Comparison of ENCODE assay signal across 9 cellular contexts in genomic region chr2:99066602-99067001, GRCh38.
DNase-seq lines count a peak whose midpoint lies in the region; ATAC-seq, FAIRE-seq and TF ChIP-seq lines count a peak whose summit lies in the region.
"Had no signal": no experiment of that assay in that cellular context is flagged by ENCODE, and none has a peak within 500 bp of the region (broad histone marks: within the 10 kb centered on the region; RNA-seq: fewer than 3 reads in every experiment).

No MANE protein-coding gene starts in this region.

- H3K4me1 Mint-ChIP-seq in T-cell (peaks cover 0 to 8% (median 2%) of the 10 kb centered on the region in 3 donors), osteocyte (ENCODE audit: unreplicated experiment) (no peaks in the 10 kb centered on the region)

- no peak for TF ChIP-seq POLR2A in GM12891 (IDR thresholded peaks at IDR 0.05; ENCODE audit: low read depth, low read length)
- no peak for TF ChIP-seq POLR2A in esophagus muscularis mucosa (IDR thresholded peaks at IDR 0.05; ENCODE audit: low read depth)

- 43% methylated on average over 3 of the region's 3 CpGs for WGBS in esophagus muscularis mucosa

- no peaks in the 10 kb centered on the region for H3K36me3 ChIP-seq in esophagus muscularis mucosa

- H3K4me1 ChIP-seq in esophagus muscularis mucosa: peaks cover 0 to 6% (median 0%) of the 10 kb centered on the region in 4 donors

- intact Hi-C loops in esophagus muscularis mucosa (cut with DNase I): loop anchor here (10.0 kb wide), 1 partner anchor 422 kb away; no protein-coding TSS in a partner anchor

- H3K27ac ChIP-seq in esophagus muscularis mucosa (replicated peaks in 1 of 4): no peak overlapping the region

- H3K27me3 Mint-ChIP-seq in T-cell (no peaks in the 10 kb centered on the region), osteocyte (ENCODE audit: unreplicated experiment) (peaks cover 20% of the 10 kb centered on the region)

- H3K4me3 Mint-ChIP-seq in T-cell: no peak overlapping the region
- no peak overlapping the region for H3K4me3 Mint-ChIP-seq in osteocyte (ENCODE audit: unreplicated experiment)

- no peak overlapping the region for H3K4me3 ChIP-seq in esophagus muscularis mucosa
- H3K4me3 ChIP-seq: skin epidermis had no signal

- POLR2A ChIA-PET in T-cell (lab: Charles Lee): no interaction called here

- no peaks in the 10 kb centered on the region for H3K9me3 ChIP-seq in esophagus muscularis mucosa

- FAIRE-seq in GM12891 (lab: Jason Lieb, UNC): peak; percentile 92

- peak; percentile 99 for ATAC-seq in HG02571 (IDR thresholded peaks at IDR 0.05; ENCODE audit: unreplicated experiment)
- ATAC-seq in T-cell (replicated peaks in 1 of 4): peak; percentile 78 to 99 (median 90)

- H3K36me3 Mint-ChIP-seq in T-cell (no peaks in the 10 kb centered on the region), osteocyte (ENCODE audit: unreplicated experiment) (no peaks in the 10 kb centered on the region)

- no peak for TF ChIP-seq EP300 in esophagus muscularis mucosa (IDR thresholded peaks at IDR 0.05)

- H3K27ac Mint-ChIP-seq in T-cell: no peak overlapping the region
- no peak overlapping the region for H3K27ac Mint-ChIP-seq in osteocyte (ENCODE audit: unreplicated experiment)

- H3K9me3 Mint-ChIP-seq in T-cell: no peaks in the 10 kb centered on the region
- no peaks in the 10 kb centered on the region for H3K9me3 Mint-ChIP-seq in osteocyte (ENCODE audit: unreplicated experiment)

- DNase-seq in Ammon's horn (ENCODE audit: low spot score) (peak; percentile 49), GM12891 (ENCODE audit: insufficient read length, low spot score) (peak; percentile 13), M059J (ENCODE audit: low read depth) (peak; percentile 37), T-cell (peak in 10 of 34 experiments; percentile 3 to 31 (median 13)), esophagus muscularis mucosa (ENCODE audit: extremely low spot score) (no peak), osteocyte (ENCODE audit: extremely low spot score, unreplicated experiment) (no peak)
- no peak for DNase-seq in effector CD8-positive, alpha-beta T cell (lab: John Stamatoyannopoulos, UW)

- CTCF ChIA-PET in T-cell (lab: Charles Lee): interaction anchor here in 1 of 2 donors (1.1 to 1.9 kb wide), 2 partner anchors 417 to 497 kb away, joined by 3 to 15 read pairs; no protein-coding TSS in a partner anchor

- no peaks in the 10 kb centered on the region for H3K27me3 ChIP-seq in esophagus muscularis mucosa

- TF ChIP-seq CTCF in esophagus muscularis mucosa (IDR thresholded peaks at IDR 0.05) (peak in 2 of 3 experiments; percentile 11 to 17), osteocyte (IDR thresholded peaks at IDR 0.05) (peak; percentile 58)

TF ChIP-seq in GM12891, 5 proteins besides CTCF, POLR2A, EP300 and RAD21:
- TF ChIP-seq TAF1 (IDR thresholded peaks at IDR 0.05; ENCODE audit: low read depth, low read length) (peak; percentile 20; the same call in 1 of the 2 replicates), PAX5 (IDR thresholded peaks at IDR 0.05; ENCODE audit: insufficient read depth, low read length, severe bottlenecking) (no peak), POU2F2 (IDR thresholded peaks at IDR 0.05; ENCODE audit: low read depth, low read length) (no peak), POLR2AphosphoS5 (IDR thresholded peaks at IDR 0.05; ENCODE audit: low read depth, low read length) (0 out of 2 replicates have a peak, but pooled peaks have one; percentile 27), SPI1 (IDR thresholded peaks at IDR 0.05; ENCODE audit: low read depth, low read length) (no peak)

Comparison
In these comparisons a context has a peak if more than half of its experiments do, and no peak if none do; other contexts are left out.
1. DNase-seq: peak in Ammon's horn (single experiment), GM12891 (single experiment) and M059J (single experiment); none in esophagus muscularis mucosa (single experiment), osteocyte (single experiment) and effector CD8-positive, alpha-beta T cell (single experiment).